Comparison of ENCODE assay signal across 11 cellular contexts in genomic region chr19:18434411-18435184, GRCh38. TPM values are rescaled to one million over a fixed set of nuclear protein-coding genes. Genes with fewer than 3 reads are reported as not detected.
DNase-seq lines count a peak whose midpoint lies in the region; ATAC-seq and TF ChIP-seq lines count a peak whose summit lies in the region.
"Had no signal": no experiment of that assay in that cellular context is flagged by ENCODE, and none has a peak within 500 bp of the region (broad histone marks: within the 10 kb centered on the region; RNA-seq: fewer than 3 reads in every experiment).

No MANE protein-coding gene starts in this region.

- DNase-seq in natural killer cell (no peak), vagina (ENCODE audit: extremely low spot score in 2 of 2) (no peak), T1000 (lab: John Stamatoyannopoulos, UW) (no peak), transverse colon (no peak)
- no peak for DNase-seq in natural killer cell treated with Interleukin-12 subunit alpha and Interleukin-12 subunit beta and Interleukin-15 and Interleukin-18, amount 100 ng/mL, for 72 hours (ENCODE audit: low spot score)
- no peak for DNase-seq in activated T-cell treated with anti-CD3 and anti-CD28 coated beads, Interleukin-2, amount 50 U/mL, for 4 hours
- no peak for DNase-seq in effector memory CD4-positive, alpha-beta T cell
- DNase-seq: COR-L47, NCI-H2081 had no signal

- H3K4me3 ChIP-seq in vagina (peak overlapping the region in 1 of 2 donors; percentile 56), transverse colon (peak overlapping the region in 1 of 4 donors; percentile 53)
- H3K4me3 ChIP-seq in effector memory CD4-positive, alpha-beta T cell (ENCODE audit: insufficient read depth, low read depth, low read length, poor library complexity, severe bottlenecking), result no peak overlapping the region

- H3K4me1 ChIP-seq in vagina, result peaks cover 74% of the 10 kb centered on the region
- peaks cover 17 to 39% (median 35%) of the 10 kb centered on the region in 4 donors for H3K4me1 ChIP-seq in transverse colon
- peaks cover 38% of the 10 kb centered on the region for H3K4me1 ChIP-seq in effector memory CD4-positive, alpha-beta T cell (ENCODE audit: control insufficient read depth, insufficient read depth, low read length, poor library complexity, severe bottlenecking)

- no peaks in the 10 kb centered on the region for H3K27me3 ChIP-seq in layer of hippocampus (ENCODE audit: control insufficient read depth, insufficient read depth, low read length)
- H3K27me3 ChIP-seq in vagina, result no peaks in the 10 kb centered on the region
- peaks cover 13% of the 10 kb centered on the region for H3K27me3 ChIP-seq in transverse colon
- H3K27me3 ChIP-seq in effector memory CD4-positive, alpha-beta T cell (replicated peaks; ENCODE audit: control insufficient read depth, insufficient read depth, low read length, poor library complexity, severe bottlenecking), result no peaks in the 10 kb centered on the region
- H3K27me3 ChIP-seq: pancreas had no signal

- no peak for ATAC-seq in natural killer cell
- ATAC-seq in natural killer cell treated with Interleukin-12 subunit alpha and Interleukin-12 subunit beta and Interleukin-15 and Interleukin-18, amount 100 ng/mL, for 72 hours, result no peak
- ATAC-seq in activated T-cell treated with anti-CD3 and anti-CD28 coated beads, Interleukin-2, amount 50 U/mL, for 4 hours, result no peak
- ATAC-seq: pancreas had no signal

- H3K4me1 Mint-ChIP-seq in natural killer cell, result peaks cover 0 to 37% of the 10 kb centered on the region in 2 donors
- peaks cover 0 to 18% of the 10 kb centered on the region in 2 donors for H3K4me1 Mint-ChIP-seq in natural killer cell treated with Interleukin-12 subunit alpha and Interleukin-12 subunit beta and Interleukin-15 and Interleukin-18, amount 100 ng/mL, for 72 hours (ENCODE audit: low read depth in 2 of 2)
- peaks cover 22% of the 10 kb centered on the region for H3K4me1 Mint-ChIP-seq in activated T-cell treated with anti-CD3 and anti-CD28 coated beads, Interleukin-2, amount 50 U/mL, for 4 hours (ENCODE audit: low read depth)

- no peaks in the 10 kb centered on the region for H3K36me3 Mint-ChIP-seq in natural killer cell
- H3K36me3 Mint-ChIP-seq in natural killer cell treated with Interleukin-12 subunit alpha and Interleukin-12 subunit beta and Interleukin-15 and Interleukin-18, amount 100 ng/mL, for 72 hours, result no peaks in the 10 kb centered on the region
- H3K36me3 Mint-ChIP-seq in activated T-cell treated with anti-CD3 and anti-CD28 coated beads, Interleukin-2, amount 50 U/mL, for 4 hours (ENCODE audit: insufficient read depth), result no peaks in the 10 kb centered on the region

- peak overlapping the region; percentile 68 for H3K4me3 Mint-ChIP-seq in natural killer cell
- H3K4me3 Mint-ChIP-seq in natural killer cell treated with Interleukin-12 subunit alpha and Interleukin-12 subunit beta and Interleukin-15 and Interleukin-18, amount 100 ng/mL, for 72 hours, result no peak overlapping the region
- H3K4me3 Mint-ChIP-seq in activated T-cell treated with anti-CD3 and anti-CD28 coated beads, Interleukin-2, amount 50 U/mL, for 4 hours, result peak overlapping the region; percentile 58

- no peaks in the 10 kb centered on the region for H3K27me3 Mint-ChIP-seq in natural killer cell (ENCODE audit: low read depth in 2 of 2)
- H3K27me3 Mint-ChIP-seq in natural killer cell treated with Interleukin-12 subunit alpha and Interleukin-12 subunit beta and Interleukin-15 and Interleukin-18, amount 100 ng/mL, for 72 hours, result no peaks in the 10 kb centered on the region
- H3K27me3 Mint-ChIP-seq in activated T-cell treated with anti-CD3 and anti-CD28 coated beads, Interleukin-2, amount 50 U/mL, for 4 hours (ENCODE audit: low read depth), result no peaks in the 10 kb centered on the region

- H3K36me3 ChIP-seq in vagina (no peaks in the 10 kb centered on the region), transverse colon (no peaks in the 10 kb centered on the region)
- no peaks in the 10 kb centered on the region for H3K36me3 ChIP-seq in effector memory CD4-positive, alpha-beta T cell (ENCODE audit: control insufficient read depth, insufficient read depth, low read length)
- H3K36me3 ChIP-seq: pancreas had no signal

- TF ChIP-seq POLR2A in vagina (IDR thresholded peaks at IDR 0.05) (no peak), transverse colon (IDR thresholded peaks at IDR 0.05) (no peak)

- intact Hi-C loops in natural killer cell (cut with micrococcal nuclease), result no loop called here
- intact Hi-C loops in vagina (cut with DNase I), result no loop called here
- intact Hi-C loops in transverse colon (cut with DNase I; ENCODE audit: low total_unique reads), result no loop called here

- H3K27ac ChIP-seq in layer of hippocampus (ENCODE audit: low read depth, low read length) (peak overlapping the region; percentile 30), vagina (peak overlapping the region; percentile 74), transverse colon (peak overlapping the region in 1 of 4 donors; percentile 59)
- no peak overlapping the region for H3K27ac ChIP-seq in effector memory CD4-positive, alpha-beta T cell (ENCODE audit: insufficient read depth, low read length, poor library complexity, severe bottlenecking)
- H3K27ac ChIP-seq: pancreas had no signal

- TF ChIP-seq CTCF in natural killer cell (IDR thresholded peaks at IDR 0.05), result no peak
- no peak for TF ChIP-seq CTCF in vagina (IDR thresholded peaks at IDR 0.05)
- TF ChIP-seq CTCF in transverse colon (IDR thresholded peaks at IDR 0.05), result no peak

- in situ Hi-C loops in transverse colon (cut with MboI; ENCODE audit: low pct_ligation_motif_present in 1 of 4, low pct_unique_long_range_greater_than_20kb in 1 of 4, low sequenced_read_pairs in 3 of 4), result no loop called here

- peak overlapping the region in 1 of 2 donors; percentile 76 for H3K27ac Mint-ChIP-seq in natural killer cell
- H3K27ac Mint-ChIP-seq in natural killer cell treated with Interleukin-12 subunit alpha and Interleukin-12 subunit beta and Interleukin-15 and Interleukin-18, amount 100 ng/mL, for 72 hours, result peak overlapping the region in 1 of 2 donors; percentile 70

- TF ChIP-seq EP300 in transverse colon (IDR thresholded peaks at IDR 0.05; ENCODE audit: low read depth), result no peak

- no peaks in the 10 kb centered on the region for H3K9me3 ChIP-seq in vagina
- H3K9me3 ChIP-seq in transverse colon, result no peaks in the 10 kb centered on the region
- no peaks in the 10 kb centered on the region for H3K9me3 ChIP-seq in effector memory CD4-positive, alpha-beta T cell (ENCODE audit: control insufficient read depth, low read length)
- H3K9me3 ChIP-seq: pancreas had no signal

- 84 to 92% methylated on average over 2 to 21 of the region's 21 CpGs for WGBS in transverse colon (ENCODE audit: low coverage in 1 of 2), 2 donors

- H3K9me3 Mint-ChIP-seq in natural killer cell, result no peaks in the 10 kb centered on the region
- no peaks in the 10 kb centered on the region for H3K9me3 Mint-ChIP-seq in natural killer cell treated with Interleukin-12 subunit alpha and Interleukin-12 subunit beta and Interleukin-15 and Interleukin-18, amount 100 ng/mL, for 72 hours
- H3K9me3 Mint-ChIP-seq in activated T-cell treated with anti-CD3 and anti-CD28 coated beads, Interleukin-2, amount 50 U/mL, for 4 hours, result no peaks in the 10 kb centered on the region

RNA-seq across cellular contexts. Expression of gene ISYNA1, which starts 3.3 kb away (rescaled TPM):
- total RNA-seq in natural killer cell (10 to 100 TPM; 39.7 to 53.6 (median 40.1) TPM), vagina (57.5 TPM), transverse colon (10 to 100 TPM in 2 of 4 donors, 1 to 10 TPM in 2; 3.0 to 15.1 (median 8.8) TPM)
- 10 to 100 TPM; 19.0 to 25.6 TPM for total RNA-seq in natural killer cell treated with Interleukin-12 subunit alpha and Interleukin-12 subunit beta and Interleukin-15 and Interleukin-18, amount 100 ng/mL, for 72 hours
- total RNA-seq in activated T-cell treated with anti-CD3 and anti-CD28 coated beads, Interleukin-2, amount 50 U/mL, for 4 hours, result 10 to 100 TPM; 10.2 to 16.6 (median 14.4) TPM

RNA-seq across cellular contexts. Expression of gene SSBP4, which starts 15.4 kb away (rescaled TPM):
- total RNA-seq in natural killer cell (100 to 1,000 TPM; 137 to 169 (median 158) TPM), vagina (72.7 TPM), transverse colon (10 to 100 TPM in 3 of 4 donors, 1 to 10 TPM in 1; 9.4 to 40.4 (median 32.2) TPM)
- total RNA-seq in natural killer cell treated with Interleukin-12 subunit alpha and Interleukin-12 subunit beta and Interleukin-15 and Interleukin-18, amount 100 ng/mL, for 72 hours, result 100 to 1,000 TPM; 112 to 271 TPM
- total RNA-seq in activated T-cell treated with anti-CD3 and anti-CD28 coated beads, Interleukin-2, amount 50 U/mL, for 4 hours, result 100 to 1,000 TPM; 119 to 155 (median 135) TPM

RNA-seq across cellular contexts. Expression of gene LRRC25, which starts 37.2 kb away (rescaled TPM):
- total RNA-seq in natural killer cell (10 to 100 TPM in 2 of 3 donors, 1 to 10 TPM in 1; 3.9 to 28.2 (median 12.0) TPM), vagina (3.9 TPM), transverse colon (1 to 10 TPM in 3 of 4 donors, not detected in 1; 3.3 to 4.9 (median 4.1) TPM)
- not detected for total RNA-seq in natural killer cell treated with Interleukin-12 subunit alpha and Interleukin-12 subunit beta and Interleukin-15 and Interleukin-18, amount 100 ng/mL, for 72 hours
- total RNA-seq in activated T-cell treated with anti-CD3 and anti-CD28 coated beads, Interleukin-2, amount 50 U/mL, for 4 hours, result not detected

RNA-seq across cellular contexts. Expression of gene GDF15, which starts 48.6 kb away (rescaled TPM):
- total RNA-seq in natural killer cell (1 to 10 TPM in 1 of 3 donors, under 1 TPM in 1, not detected in 1; 0.85 to 1.5 TPM), vagina (25.5 TPM), transverse colon (10 to 100 TPM; 36.3 to 77.0 (median 58.9) TPM)
- under 1 TPM in 1 of 2 donors, not detected in 1; 0.71 TPM for total RNA-seq in natural killer cell treated with Interleukin-12 subunit alpha and Interleukin-12 subunit beta and Interleukin-15 and Interleukin-18, amount 100 ng/mL, for 72 hours
- under 1 TPM; 0.53 to 0.71 (median 0.56) TPM for total RNA-seq in activated T-cell treated with anti-CD3 and anti-CD28 coated beads, Interleukin-2, amount 50 U/mL, for 4 hours
